In genomic region chr5:179620703-179621350, GRCh38 we compare ENCODE assay signal across 9 cellular contexts. TPM values are rescaled to one million over a fixed set of nuclear protein-coding genes. Genes with fewer than 3 reads are reported as not detected.
DNase-seq lines count a peak whose midpoint lies in the region; ATAC-seq and TF ChIP-seq lines count a peak whose summit lies in the region.
"Had no signal": no experiment of that assay in that cellular context is flagged by ENCODE, and none has a peak within 500 bp of the region (broad histone marks: within the 10 kb centered on the region; RNA-seq: fewer than 3 reads in every experiment).

No MANE protein-coding gene starts in this region.

- ATAC-seq in HG03108 (IDR thresholded peaks at IDR 0.05; ENCODE audit: unreplicated experiment): no peak
- ATAC-seq in HG02938 (IDR thresholded peaks at IDR 0.05; ENCODE audit: unreplicated experiment): no peak

- no peak for TF ChIP-seq CTCF in breast epithelium (IDR thresholded peaks at IDR 0.05)

- intact Hi-C loops in breast epithelium (cut with DNase I; ENCODE audit: low total_unique reads): no loop called here

- H3K9me3 ChIP-seq in HUES6 (ENCODE audit: control insufficient read depth, insufficient read depth, low read depth, low read length) (no peaks in the 10 kb centered on the region), breast epithelium (no peaks in the 10 kb centered on the region), mucosa of stomach (ENCODE audit: control insufficient read depth, low read length) (no peaks in the 10 kb centered on the region)

- peaks cover 61% of the 10 kb centered on the region for H3K36me3 ChIP-seq in ACC112 (ENCODE audit: insufficient read depth, low read length)
- H3K36me3 ChIP-seq in HUES6 (ENCODE audit: control insufficient read depth, insufficient read depth, low read length): peaks cover 68% of the 10 kb centered on the region
- peaks cover 5% of the 10 kb centered on the region for H3K36me3 ChIP-seq in breast epithelium
- H3K36me3 ChIP-seq in mucosa of stomach (ENCODE audit: control insufficient read depth, insufficient read depth, low read length): peaks cover 10% of the 10 kb centered on the region

- peaks cover 73% of the 10 kb centered on the region for H3K79me2 ChIP-seq in ACC112 (ENCODE audit: control insufficient read depth, insufficient read depth, low read length, unreplicated experiment)

- DNase-seq in breast epithelium (ENCODE audit: low spot score in 2 of 2) (no peak), NCI-H526 (lab: John Stamatoyannopoulos, UW) (no peak), NCI-H187 (lab: John Stamatoyannopoulos, UW) (no peak)
- DNase-seq: NCI-H510A had no signal

- H3K4me3 ChIP-seq in ACC112 (ENCODE audit: low read depth, low read length) (peak overlapping the region; percentile 94), HUES6 (ENCODE audit: low read depth, low read length) (peak overlapping the region; percentile 90), breast epithelium (peak overlapping the region; percentile 93 to 100 (median 100)), mucosa of stomach (ENCODE audit: low read length) (peak overlapping the region; percentile 21)

- peak overlapping the region; percentile 22 for H3K27ac ChIP-seq in ACC112 (ENCODE audit: low read depth, low read length)
- no peak overlapping the region for H3K27ac ChIP-seq in HUES6 (ENCODE audit: low read depth, low read length)
- H3K27ac ChIP-seq in breast epithelium: peak overlapping the region; percentile 22 to 44

- no peak overlapping the region for H3K9ac ChIP-seq in HUES6 (ENCODE audit: low read length)
- peak overlapping the region; percentile 64 for H3K9ac ChIP-seq in mucosa of stomach (ENCODE audit: low read length)

- no peak overlapping the region for H2AFZ ChIP-seq in ACC112 (ENCODE audit: low read length, unreplicated experiment)

- peaks cover 24% of the 10 kb centered on the region for H3K4me1 ChIP-seq in ACC112 (ENCODE audit: control insufficient read depth, insufficient read depth, low read length, unreplicated experiment)
- H3K4me1 ChIP-seq in HUES6 (ENCODE audit: control insufficient read depth, insufficient read depth, low read length): peaks cover 31% of the 10 kb centered on the region
- H3K4me1 ChIP-seq in breast epithelium: peaks cover 0 to 35% of the 10 kb centered on the region in 2 donors
- H3K4me1 ChIP-seq in mucosa of stomach (ENCODE audit: control insufficient read depth, insufficient read depth, low read length): peaks cover 33% of the 10 kb centered on the region

- H3K27me3 ChIP-seq in ACC112 (ENCODE audit: insufficient read depth, low read length) (no peaks in the 10 kb centered on the region), HUES6 (ENCODE audit: control insufficient read depth, insufficient read depth, low read length) (no peaks in the 10 kb centered on the region), breast epithelium (no peaks in the 10 kb centered on the region), mucosa of stomach (ENCODE audit: control insufficient read depth, insufficient read depth, low read length) (no peaks in the 10 kb centered on the region)

- no peak for TF ChIP-seq POLR2A in breast epithelium (IDR thresholded peaks at IDR 0.05)

RNA-seq across cellular contexts. Expression of gene HNRNPH1, which starts 2.6 kb away (rescaled TPM):
- 100 to 1,000 TPM; 577 to 931 (median 621) TPM for total RNA-seq in breast epithelium

Comparison
In these comparisons a context has a peak if more than half of its experiments do, and no peak if none do; other contexts are left out.
1. H3K4me3 ChIP-seq: peak in every context shown above with its lines; median percentile 100 in breast epithelium; 94 in ACC112; 90 in HUES6; 21 in mucosa of stomach.